ENCODE assay signal across 7 cellular contexts in the genomic region with DNA sequence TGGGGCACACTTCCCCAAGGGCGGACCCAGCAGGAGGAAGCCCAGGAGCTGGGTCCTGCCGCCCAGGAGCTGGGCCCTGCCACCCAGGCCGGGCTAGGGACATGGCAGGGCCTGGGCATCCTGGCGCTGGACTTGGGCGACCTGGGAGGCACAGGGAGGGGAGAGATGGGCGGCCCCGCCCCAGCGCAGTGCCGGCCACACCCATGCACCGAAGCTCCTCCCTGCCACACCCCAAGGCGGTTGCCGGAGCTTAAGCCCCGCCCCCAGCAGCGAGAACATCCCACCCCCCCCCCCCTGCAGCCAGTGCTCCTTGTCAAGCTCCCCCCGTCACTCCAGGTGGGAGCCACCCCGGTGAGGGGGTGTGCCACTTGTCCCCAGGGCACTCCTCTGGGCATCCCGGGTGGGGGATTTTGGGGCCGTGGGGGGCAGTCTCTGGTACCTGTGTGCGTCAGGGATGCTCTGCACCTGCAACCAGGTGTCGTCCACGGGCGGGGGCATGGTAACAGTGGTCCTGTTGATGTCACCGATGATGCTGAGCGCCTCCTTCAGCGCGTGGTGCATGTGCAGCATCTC.
DNase-seq lines count a peak whose midpoint lies in the region; ATAC-seq, FAIRE-seq and TF ChIP-seq lines count a peak whose summit lies in the region.
"Not testable (repeated sequence)": the region's sequence is repeated elsewhere in the genome, so short reads cannot be mapped to it uniquely, and the experiment has no call there.

No MANE protein-coding gene starts in this region.

- H3K9me3 ChIP-seq in A549; HCT116 (ENCODE audit: control insufficient read depth in 1 of 2, insufficient read depth in 1 of 2, low read depth in 1 of 2, low read length in 2 of 2); GM12878 (replicated peaks; ENCODE audit: control insufficient read depth, insufficient read depth, low read length); right cardiac atrium (ENCODE audit: control insufficient read depth, low read length); upper lobe of left lung: not testable (repeated sequence)

- not testable (repeated sequence) for H3K4me2 ChIP-seq in A549; HCT116 (ENCODE audit: low read length); GM12878 (ENCODE audit: control insufficient read depth, insufficient read depth)

- TF ChIP-seq POLR2A in A549 (IDR thresholded peaks at IDR 0.05; ENCODE audit: low read length); HCT116 (IDR thresholded peaks at IDR 0.05; ENCODE audit: borderline replicate concordance, extremely low read depth, insufficient read depth, insufficient read length); GM12878 (IDR thresholded peaks at IDR 0.05; ENCODE audit: low read depth, low read length); upper lobe of left lung (IDR thresholded peaks at IDR 0.05): not testable (repeated sequence)

- CTCF ChIA-PET in A549 (lab: Yijun Ruan, JAX); HCT116 (lab: Charles Lee); GM12878 (lab: Yijun Ruan, JAX): not testable (repeated sequence)

- RAD21 ChIA-PET in HCT116 (lab: Charles Lee; ENCODE audit: low non-redundant PET in 1 of 2, low total read pairs in 2 of 2, uncharacterized antibody in 2 of 2, unreplicated experiment in 2 of 2); GM12878 (lab: Charles Lee; ENCODE audit: unreplicated experiment): not testable (repeated sequence)

- not testable (repeated sequence) for TF ChIP-seq RAD21 in A549 (conservative IDR thresholded peaks at IDR 0.05 in 1 of 2, IDR thresholded peaks at IDR 0.05 in 1 of 2); HCT116 (IDR thresholded peaks at IDR 0.05; ENCODE audit: low read depth); GM12878 (IDR thresholded peaks at IDR 0.05; ENCODE audit: insufficient read depth, low read depth, low read length)

- SMC1A ChIA-PET in GM12878 (lab: Charles Lee; ENCODE audit: uncharacterized antibody, unreplicated experiment): not testable (repeated sequence)

- not testable (repeated sequence) for H3K79me2 ChIP-seq in HCT116 (ENCODE audit: insufficient read depth, low read length); GM12878 (ENCODE audit: control insufficient read depth, insufficient read depth, low read length)

- not testable (repeated sequence) for TF ChIP-seq CTCF in A549 (IDR thresholded peaks at IDR 0.05); HCT116 (IDR thresholded peaks at IDR 0.05 in 2 of 3, conservative IDR thresholded peaks at IDR 0.05 in 1 of 3; ENCODE audit: borderline replicate concordance in 1 of 3, insufficient read depth in 1 of 3, low read depth in 2 of 3, low read length in 2 of 3); GM12878 (IDR thresholded peaks at IDR 0.05 in 2 of 3, conservative IDR thresholded peaks at IDR 0.05 in 1 of 3; ENCODE audit: control insufficient read depth in 2 of 3, extremely low read depth in 1 of 3, insufficient read depth in 1 of 3, low read depth in 3 of 3, low read length in 3 of 3); upper lobe of left lung (IDR thresholded peaks at IDR 0.05)

- not testable (repeated sequence) for TF ChIP-seq EP300 in A549 (IDR thresholded peaks at IDR 0.05); GM12878 (IDR thresholded peaks at IDR 0.05; ENCODE audit: borderline replicate concordance in 1 of 2, control insufficient read depth in 1 of 2, low read depth in 2 of 2, low read length in 2 of 2); upper lobe of left lung (IDR thresholded peaks at IDR 0.05)

- not testable (repeated sequence) for H3K9ac ChIP-seq in HCT116 (ENCODE audit: low read length); GM12878 (ENCODE audit: control insufficient read depth, insufficient read depth, low read length)

- not testable (repeated sequence) for H3K27ac ChIP-seq in A549; HCT116 (ENCODE audit: low read depth, low read length); GM12878 (ENCODE audit: control insufficient read depth, insufficient read depth); right cardiac atrium (ENCODE audit: low read length); upper lobe of left lung

- not testable (repeated sequence) for BruUV-seq in HCT116 (replicated peaks; lab: Mats Ljungman, UMichigan); GM12878 (replicated peaks; lab: Mats Ljungman, UMichigan)

- not testable (repeated sequence) for H3K27me3 ChIP-seq in HCT116 (ENCODE audit: insufficient read depth, low read length); GM12878 (replicated peaks in 1 of 2; ENCODE audit: control insufficient read depth in 2 of 2, insufficient read depth in 2 of 2, low read length in 1 of 2); right cardiac atrium (ENCODE audit: control insufficient read depth, insufficient read depth); upper lobe of left lung

- DNase-seq in A549 (ENCODE audit: low read depth in 1 of 2, low spot score in 1 of 2); HCT116 (ENCODE audit: low read depth, low spot score); GM12878 (ENCODE audit: low read depth, low spot score); right cardiac atrium; sciatic nerve (ENCODE audit: low spot score); upper lobe of left lung: not testable (repeated sequence)

- FAIRE-seq in A549 (lab: Jason Lieb, UNC); GM12878 (lab: Jason Lieb, UNC): not testable (repeated sequence)

- not testable (repeated sequence) for H3K4me3 ChIP-seq in A549; HCT116 (replicated peaks in 1 of 2; ENCODE audit: low read depth in 1 of 2, low read length in 2 of 2); GM12878; right cardiac atrium (ENCODE audit: low read length); upper lobe of left lung

- not testable (repeated sequence) for H3K9me2 ChIP-seq in HCT116 (ENCODE audit: insufficient read depth)

- H3K36me3 ChIP-seq in HCT116 (ENCODE audit: control insufficient read depth in 1 of 2, insufficient read depth in 2 of 2, low read length in 2 of 2); GM12878 (ENCODE audit: control insufficient read depth in 2 of 2, insufficient read depth in 2 of 2, low read length in 1 of 2); upper lobe of left lung: not testable (repeated sequence)

- ATAC-seq in A549 (peak; percentile 13 to 39; a peak in 3 of 6 replicates), HCT116 (peak; percentile 23; the same call in 1 of the 2 replicates), GM12878 (0 out of 3 replicates have a peak, but pooled peaks have one; percentile 22), esophagus mucosa (peak; percentile 20), right cardiac atrium (peak; percentile 47 to 48), sciatic nerve (peak; percentile 36), upper lobe of left lung (ENCODE audit: low FRiP score in 2 of 2) (peak; percentile 35 to 58)

- in situ Hi-C loops in GM12878 (cut with MboI): not testable (repeated sequence)

- intact Hi-C loops in HCT116 (cut with micrococcal nuclease); GM12878 (cut with micrococcal nuclease; ENCODE audit: unreplicated experiment); right cardiac atrium (cut with DNase I); sciatic nerve (cut with DNase I): not testable (repeated sequence)

- no CpG with 5 or more reads among the region's 26 CpGs for WGBS in A549 (ENCODE audit: missing lambda C conversion rate)
- no CpG with 5 or more reads among the region's 26 CpGs for WGBS in GM12878 (ENCODE audit: insufficient coverage, insufficient replicate concordance, low lambda C conversion rate, missing lambda C conversion rate)
- no CpG with 5 or more reads among the region's 26 CpGs for WGBS in right cardiac atrium
- no CpG with 5 or more reads among the region's 26 CpGs for WGBS in upper lobe of left lung, 2 donors

- POLR2A ChIA-PET in A549 (lab: Yijun Ruan, JAX); HCT116 (lab: Charles Lee); GM12878 (lab: Charles Lee): not testable (repeated sequence)

- H2AFZ ChIP-seq in HCT116 (ENCODE audit: low read depth, low read length, poor library complexity, severe bottlenecking); GM12878 (ENCODE audit: control insufficient read depth, low read depth, low read length): not testable (repeated sequence)

- H4K20me1 ChIP-seq in HCT116 (ENCODE audit: insufficient read depth); GM12878 (ENCODE audit: control insufficient read depth, insufficient read depth): not testable (repeated sequence)

- H3K4me1 ChIP-seq in A549; HCT116 (ENCODE audit: control insufficient read depth in 1 of 2, insufficient read depth in 2 of 2, low read length in 2 of 2); GM12878 (ENCODE audit: control insufficient read depth, insufficient read depth, low read length); right cardiac atrium (ENCODE audit: control insufficient read depth, insufficient read depth, low read length); upper lobe of left lung: not testable (repeated sequence)
